Comparison of ENCODE assay signal across 11 cellular contexts in the genomic region with DNA sequence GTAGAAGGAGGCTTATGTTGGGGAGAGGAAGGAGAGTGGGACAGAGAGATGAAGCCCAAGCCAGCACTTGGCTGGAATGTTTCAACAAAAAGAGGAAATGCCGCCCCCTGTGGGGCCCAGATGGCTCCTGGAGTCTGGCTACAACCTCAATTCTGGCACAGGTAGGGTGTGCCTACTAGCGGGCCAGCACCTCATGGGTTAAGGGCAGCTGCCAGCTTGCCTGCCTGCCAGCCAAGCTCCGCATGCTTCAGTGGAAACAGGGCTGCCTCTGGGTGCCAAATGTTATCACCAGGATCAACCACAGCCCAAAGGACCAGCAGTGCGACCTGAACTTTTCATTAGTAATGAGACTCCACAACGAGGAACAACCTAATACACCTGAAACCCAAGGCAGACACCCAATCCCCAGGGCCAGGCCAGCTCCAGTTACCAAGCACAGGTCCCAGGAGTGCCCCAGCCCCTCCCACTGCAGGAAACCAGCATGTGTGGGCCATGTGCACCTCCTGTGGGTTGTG. TPM values are rescaled to one million over a fixed set of nuclear protein-coding genes. Genes with fewer than 3 reads are reported as not detected.
A peak's percentile ranks its signal among the peaks of the same experiment; 100 is the strongest.
DNase-seq lines count a peak whose midpoint lies in the region; ATAC-seq and TF ChIP-seq lines count a peak whose summit lies in the region.
"Had no signal": no experiment of that assay in that cellular context is flagged by ENCODE, and none has a peak within 500 bp of the region (broad histone marks: within the 10 kb centered on the region; RNA-seq: fewer than 3 reads in every experiment).

No MANE protein-coding gene starts in this region.

- no peak overlapping the region for H3K27ac Mint-ChIP-seq in immature natural killer cell

- no peaks in the 10 kb centered on the region for H3K27me3 ChIP-seq in GM06990 (replicated peaks; ENCODE audit: control insufficient read depth, insufficient read depth, low read length)
- no peaks in the 10 kb centered on the region for H3K27me3 ChIP-seq in body of pancreas

- H3K36me3 ChIP-seq in GM06990 (ENCODE audit: control insufficient read depth, insufficient read depth, low read length) (no peaks in the 10 kb centered on the region), body of pancreas (replicated peaks in 1 of 2; ENCODE audit: insufficient read depth in 1 of 2, low read depth in 2 of 2) (no peaks in the 10 kb centered on the region)

- H3K9me3 Mint-ChIP-seq in immature natural killer cell = no peaks in the 10 kb centered on the region

- H3K27ac ChIP-seq in body of pancreas = no peak overlapping the region

- WGBS in body of pancreas, 2 donors = 40% methylated on average over 2 to 5 of the region's 5 CpGs

- peaks cover 0 to under 1% (median under 1%) of the 10 kb centered on the region in 3 donors for H3K36me3 Mint-ChIP-seq in immature natural killer cell

- intact Hi-C loops in body of pancreas (cut with DNase I) = no loop called here

- TF ChIP-seq POLR2A in body of pancreas (IDR thresholded peaks at IDR 0.05) (no peak), GM18505 (IDR thresholded peaks at IDR 0.05; ENCODE audit: borderline replicate concordance, extremely low read depth, insufficient read depth, insufficient read length) (no peak)

- H3K27me3 Mint-ChIP-seq in immature natural killer cell (ENCODE audit: low read depth in 3 of 3) = no peaks in the 10 kb centered on the region

- no peak overlapping the region for H3K4me3 ChIP-seq in GM06990 (replicated peaks; ENCODE audit: low read depth, low read length)
- H3K4me3 ChIP-seq in body of pancreas = no peak overlapping the region

- H3K4me1 ChIP-seq in body of pancreas = peaks cover 8% of the 10 kb centered on the region

- peak; percentile 51 for ATAC-seq in body of pancreas
- no peak for ATAC-seq in GM18505 (IDR thresholded peaks at IDR 0.05; ENCODE audit: unreplicated experiment)
- no peak for ATAC-seq in GM21723 (IDR thresholded peaks at IDR 0.05; ENCODE audit: unreplicated experiment)

- H3K9me3 ChIP-seq in body of pancreas = no peaks in the 10 kb centered on the region

- peaks cover 4 to 6% of the 10 kb centered on the region in 2 donors for H3K4me1 Mint-ChIP-seq in immature natural killer cell

- DNase-seq in GM06990 (ENCODE audit: extremely low read depth, insufficient read length) (no peak), NCI-H1436 treated with DMSO at 0.1 percent for 48 hours (lab: John Stamatoyannopoulos, UW) (peak; percentile 28), body of pancreas (peak; percentile 26 to 59 (median 44)), myocyte (ENCODE audit: low read depth) (peak; percentile 76), NCI-H345 treated with DMSO at 0.1 percent for 48 hours (lab: John Stamatoyannopoulos, UW; ENCODE audit: unreplicated experiment) (no peak), immature natural killer cell (no peak)
- DNase-seq: activated CD4-positive, CD25-positive, alpha-beta regulatory T cell treated with anti-CD3 and anti-CD28 coated beads, Interleukin-2, amount 50 U/mL, for 72 hours had no signal

- peak; percentile 13 for TF ChIP-seq CTCF in GM06990 (IDR thresholded peaks at IDR 0.05; ENCODE audit: insufficient read depth, low read length, poor library complexity, severe bottlenecking)
- TF ChIP-seq CTCF in body of pancreas (IDR thresholded peaks at IDR 0.05) = peak in 3 of 7 experiments; percentile 5 to 11 (median 10)

- H3K4me3 Mint-ChIP-seq in immature natural killer cell = no peak overlapping the region

RNA-seq across cellular contexts. Expression of a gene that starts 11.3 kb away (rescaled TPM):
- total RNA-seq in body of pancreas = 10 to 100 TPM; 10.1 to 19.8 TPM
- 93.6 and 148 TPM in 2 replicates for total RNA-seq in myocyte
- 80.4 TPM for polyA plus RNA-seq in myocyte (2012)
- polyA plus RNA-seq in immature natural killer cell = 1 to 10 TPM in 2 of 3 donors, under 1 TPM in 1; 0.52 to 1.2 (median 1.1) TPM

RNA-seq across cellular contexts. Expression of a gene that starts 18.3 kb away (rescaled TPM):
- total RNA-seq in body of pancreas (10 to 100 TPM; 14.3 to 26.7 TPM), myocyte (not detected in 2 replicates)
- polyA plus RNA-seq in myocyte (2012) = 1.0 TPM
- not detected for polyA plus RNA-seq in immature natural killer cell
- total RNA-seq: fibroblast of villous mesenchyme had no signal
- polyA plus RNA-seq: neural cell had no signal

RNA-seq across cellular contexts. Expression of a gene that starts 25.9 kb away (rescaled TPM):
- total RNA-seq in body of pancreas (1 to 10 TPM; 6.7 to 8.6 TPM), myocyte (11.8 and 13.9 TPM in 2 replicates)
- polyA plus RNA-seq in myocyte (2012) = 16.4 TPM
- 1 to 10 TPM; 1.0 to 5.2 (median 1.6) TPM for polyA plus RNA-seq in immature natural killer cell

RNA-seq across cellular contexts. Expression of a gene that starts 46.6 kb away (rescaled TPM):
- total RNA-seq in body of pancreas (10 to 100 TPM; 29.1 to 43.2 TPM), myocyte (41.3 and 55.0 TPM in 2 replicates)
- 55.7 TPM for polyA plus RNA-seq in myocyte (2012)
- 100 to 1,000 TPM in 2 of 3 donors, 10 to 100 TPM in 1; 87.8 to 140 (median 124) TPM for polyA plus RNA-seq in immature natural killer cell

Comparison
In these comparisons a context has a peak if more than half of its experiments do, and no peak if none do; other contexts are left out.
1. DNase-seq: peak in NCI-H1436 treated with DMSO at 0.1 percent for 48 hours (single experiment), body of pancreas (4 of 4) and myocyte (single experiment); none in GM06990 (single experiment), NCI-H345 treated with DMSO at 0.1 percent for 48 hours (single experiment) and immature natural killer cell (0 of 3).
2. RNA of a gene that starts 18.3 kb away (total RNA-seq): 14.3 to 26.7 TPM in body of pancreas; not detected in myocyte; every median in the first group is over 10 times any median in the second.